11 cellular contexts compared by ENCODE assay signal in genomic region chr17:82053556-82054263, GRCh38. TPM values are rescaled to one million over a fixed set of nuclear protein-coding genes. Genes with fewer than 3 reads are reported as not detected.
DNase-seq lines count a peak whose midpoint lies in the region; ATAC-seq lines count a peak whose summit lies in the region.
"Had no signal": no experiment of that assay in that cellular context is flagged by ENCODE, and none has a peak within 500 bp of the region (broad histone marks: within the 10 kb centered on the region; RNA-seq: fewer than 3 reads in every experiment).

No MANE protein-coding gene starts in this region.

- no peak overlapping the region for H3K14ac ChIP-seq in trophoblast cell (ENCODE audit: low read length)

- H3K79me2 ChIP-seq in trophoblast cell (ENCODE audit: control insufficient read depth, insufficient read depth, low read length, poor library complexity), result peaks cover 9% of the 10 kb centered on the region

- H3K36me3 Mint-ChIP-seq in activated CD4-positive, alpha-beta T cell treated with anti-CD3 and anti-CD28 coated beads, Interleukin-2, amount 10 ng/mL, durations not matched to agents 24 days and 14 days (ENCODE audit: low read depth), result peaks cover 13% of the 10 kb centered on the region
- no peaks in the 10 kb centered on the region for H3K36me3 Mint-ChIP-seq in IgD-negative memory B cell
- H3K36me3 Mint-ChIP-seq in central memory CD8-positive, alpha-beta T cell (ENCODE audit: insufficient read depth), result peaks cover 12% of the 10 kb centered on the region

- no peak overlapping the region for H3K18ac ChIP-seq in trophoblast cell (ENCODE audit: low read length)

- no peak overlapping the region for H3K23ac ChIP-seq in trophoblast cell (ENCODE audit: low read length)

- H3K79me1 ChIP-seq in trophoblast cell (ENCODE audit: low read length), result peaks cover 4% of the 10 kb centered on the region

- H3K4me1 Mint-ChIP-seq in activated CD4-positive, alpha-beta T cell treated with anti-CD3 and anti-CD28 coated beads, Interleukin-2, amount 10 ng/mL, durations not matched to agents 24 days and 14 days, result peaks cover 10% of the 10 kb centered on the region
- H3K4me1 Mint-ChIP-seq in IgD-negative memory B cell, result peaks cover 0 to 5% (median 3%) of the 10 kb centered on the region in 3 donors
- H3K4me1 Mint-ChIP-seq in central memory CD8-positive, alpha-beta T cell, result peaks cover 5% of the 10 kb centered on the region

- H3K9ac ChIP-seq in trophoblast cell (ENCODE audit: low read length), result peak overlapping the region; percentile 5

- H3K4ac ChIP-seq in trophoblast cell (ENCODE audit: low read depth, low read length), result no peak overlapping the region

- peaks cover 66 to 71% of the 10 kb centered on the region in 2 experiments for H3K36me3 ChIP-seq in trophoblast cell (ENCODE audit: control insufficient read depth in 1 of 2, insufficient read depth in 2 of 2, low read length in 2 of 2)

- H3K9me3 ChIP-seq in trophoblast cell (ENCODE audit: insufficient read depth, low read depth, low read length), result peaks cover 4% of the 10 kb centered on the region

- peak overlapping the region; percentile 100 for H3K4me2 ChIP-seq in trophoblast cell (ENCODE audit: low read length)

- H3K27me3 ChIP-seq in trophoblast cell (ENCODE audit: insufficient read depth, low read length), result no peaks in the 10 kb centered on the region

- H2BK120ac ChIP-seq in trophoblast cell (ENCODE audit: insufficient read depth, low read length, poor library complexity), result no peak overlapping the region

- H3K4me3 ChIP-seq in trophoblast cell (ENCODE audit: low read depth, low read length), result no peak overlapping the region

- no peak overlapping the region for H2AK5ac ChIP-seq in trophoblast cell (ENCODE audit: low read length)

- peaks cover 14 to 15% of the 10 kb centered on the region in 2 experiments for H3K4me1 ChIP-seq in trophoblast cell (ENCODE audit: control insufficient read depth in 1 of 2, insufficient read depth in 2 of 2, low read length in 2 of 2)

- H3K9me3 Mint-ChIP-seq in activated CD4-positive, alpha-beta T cell treated with anti-CD3 and anti-CD28 coated beads, Interleukin-2, amount 10 ng/mL, durations not matched to agents 24 days and 14 days, result no peaks in the 10 kb centered on the region
- no peaks in the 10 kb centered on the region for H3K9me3 Mint-ChIP-seq in IgD-negative memory B cell
- no peaks in the 10 kb centered on the region for H3K9me3 Mint-ChIP-seq in central memory CD8-positive, alpha-beta T cell

- no peak overlapping the region for H4K12ac ChIP-seq in trophoblast cell (ENCODE audit: low read depth, low read length)

- no peak overlapping the region for H3K27ac ChIP-seq in trophoblast cell (ENCODE audit: low read depth, low read length)

- no peak overlapping the region for H4K91ac ChIP-seq in trophoblast cell (ENCODE audit: low read depth, low read length)

- no peaks in the 10 kb centered on the region for H3K27me3 Mint-ChIP-seq in activated CD4-positive, alpha-beta T cell treated with anti-CD3 and anti-CD28 coated beads, Interleukin-2, amount 10 ng/mL, durations not matched to agents 24 days and 14 days
- H3K27me3 Mint-ChIP-seq in IgD-negative memory B cell, result no peaks in the 10 kb centered on the region
- H3K27me3 Mint-ChIP-seq in central memory CD8-positive, alpha-beta T cell, result no peaks in the 10 kb centered on the region

- DNase-seq in activated CD4-positive, alpha-beta T cell treated with anti-CD3 and anti-CD28 coated beads, Interleukin-2, amount 10 ng/mL, durations not matched to agents 24 days and 14 days, result no peak
- DNase-seq in activated CD4-positive, alpha-beta T cell treated with anti-CD3 and anti-CD28 coated beads, Interleukin-2, amount 50 U/mL, for 48 hours, result no peak
- DNase-seq in central memory CD8-positive, alpha-beta T cell (ENCODE audit: low spot score in 2 of 2), result no peak
- DNase-seq in trophoblast cell, result no peak
- DNase-seq in DMS53 treated with DMSO at 0.1 percent for 48 hours (lab: John Stamatoyannopoulos, UW; ENCODE audit: unreplicated experiment), result no peak
- DNase-seq: NCI-H2107, RPMI8226 had no signal

- no peak overlapping the region for H2BK12ac ChIP-seq in trophoblast cell (ENCODE audit: low read length)

- H2BK5ac ChIP-seq in trophoblast cell (ENCODE audit: low read depth, low read length, poor library complexity), result no peak overlapping the region

- ATAC-seq in central memory CD8-positive, alpha-beta T cell (replicated peaks; ENCODE audit: extremely low read depth, poor library complexity, severe bottlenecking), result no peak
- ATAC-seq in GM19023 (IDR thresholded peaks at IDR 0.05; ENCODE audit: unreplicated experiment) (no peak), HG03139 (IDR thresholded peaks at IDR 0.05; ENCODE audit: unreplicated experiment) (no peak)
- ATAC-seq: activated CD4-positive, CD25-positive, alpha-beta regulatory T cell treated with anti-CD3 and anti-CD28 coated beads, Interleukin-2, amount 50 U/mL, for 24 hours had no signal

- peak overlapping the region; percentile 82 for H3K4me3 Mint-ChIP-seq in activated CD4-positive, alpha-beta T cell treated with anti-CD3 and anti-CD28 coated beads, Interleukin-2, amount 10 ng/mL, durations not matched to agents 24 days and 14 days
- peak overlapping the region; percentile 75 to 84 (median 79) for H3K4me3 Mint-ChIP-seq in IgD-negative memory B cell
- peak overlapping the region; percentile 78 for H3K4me3 Mint-ChIP-seq in central memory CD8-positive, alpha-beta T cell

- WGBS in trophoblast cell (ENCODE audit: extremely low coverage, insufficient coverage, insufficient read length), result no CpG with 5 or more reads among the region's 28 CpGs

- intact Hi-C loops in activated CD4-positive, alpha-beta T cell treated with anti-CD3 and anti-CD28 coated beads, Interleukin-2, amount 10 ng/mL, durations not matched to agents 24 days and 14 days (cut with micrococcal nuclease), result no loop called here

- no peak overlapping the region for H3K27ac Mint-ChIP-seq in activated CD4-positive, alpha-beta T cell treated with anti-CD3 and anti-CD28 coated beads, Interleukin-2, amount 10 ng/mL, durations not matched to agents 24 days and 14 days
- peak overlapping the region in 1 of 3 donors; percentile 51 for H3K27ac Mint-ChIP-seq in IgD-negative memory B cell
- no peak overlapping the region for H3K27ac Mint-ChIP-seq in central memory CD8-positive, alpha-beta T cell (ENCODE audit: low read depth)

- H2AFZ ChIP-seq in trophoblast cell (ENCODE audit: insufficient read depth, low read length, poor library complexity), result no peak overlapping the region

- H4K8ac ChIP-seq in trophoblast cell (ENCODE audit: low read depth, low read length), result no peak overlapping the region

RNA-seq across cellular contexts. Expression of gene GPS1, which starts 2.0 kb away (rescaled TPM):
- total RNA-seq in activated CD4-positive, alpha-beta T cell treated with anti-CD3 and anti-CD28 coated beads, Interleukin-2, amount 10 ng/mL, durations not matched to agents 24 days and 14 days, result 117 and 118 TPM in 2 replicates
- polyA plus RNA-seq in IgD-negative memory B cell, result 122 TPM
- polyA plus RNA-seq in trophoblast cell (2013), result 75.8 and 78.1 TPM in 2 replicates

RNA-seq across cellular contexts. Expression of gene RFNG, which starts 2.1 kb away (rescaled TPM):
- 21.4 and 30.8 TPM in 2 replicates for total RNA-seq in activated CD4-positive, alpha-beta T cell treated with anti-CD3 and anti-CD28 coated beads, Interleukin-2, amount 10 ng/mL, durations not matched to agents 24 days and 14 days
- polyA plus RNA-seq in IgD-negative memory B cell, result 4.1 TPM
- 26.3 and 27.2 TPM in 2 replicates for polyA plus RNA-seq in trophoblast cell (2013)

RNA-seq across cellular contexts. Expression of gene DUS1L, which starts 11.9 kb away (rescaled TPM):
- 230 and 232 TPM in 2 replicates for total RNA-seq in activated CD4-positive, alpha-beta T cell treated with anti-CD3 and anti-CD28 coated beads, Interleukin-2, amount 10 ng/mL, durations not matched to agents 24 days and 14 days
- polyA plus RNA-seq in IgD-negative memory B cell, result 55.7 TPM
- 23.6 and 26.7 TPM in 2 replicates for polyA plus RNA-seq in trophoblast cell (2013)

RNA-seq across cellular contexts. Expression of gene DCXR, which starts 16.2 kb away (rescaled TPM):
- total RNA-seq in activated CD4-positive, alpha-beta T cell treated with anti-CD3 and anti-CD28 coated beads, Interleukin-2, amount 10 ng/mL, durations not matched to agents 24 days and 14 days, result 128 TPM in 2 replicates
- polyA plus RNA-seq in IgD-negative memory B cell, result 88.3 TPM
- polyA plus RNA-seq in trophoblast cell (2013), result 47.4 and 49.9 TPM in 2 replicates

RNA-seq across cellular contexts. Expression of gene RAC3, which starts 22.2 kb away (rescaled TPM):
- total RNA-seq in activated CD4-positive, alpha-beta T cell treated with anti-CD3 and anti-CD28 coated beads, Interleukin-2, amount 10 ng/mL, durations not matched to agents 24 days and 14 days, result 11.5 and 12.1 TPM in 2 replicates
- not detected for polyA plus RNA-seq in IgD-negative memory B cell
- polyA plus RNA-seq in trophoblast cell (2013), result 24.0 and 25.6 TPM in 2 replicates
